In the genomic region with DNA sequence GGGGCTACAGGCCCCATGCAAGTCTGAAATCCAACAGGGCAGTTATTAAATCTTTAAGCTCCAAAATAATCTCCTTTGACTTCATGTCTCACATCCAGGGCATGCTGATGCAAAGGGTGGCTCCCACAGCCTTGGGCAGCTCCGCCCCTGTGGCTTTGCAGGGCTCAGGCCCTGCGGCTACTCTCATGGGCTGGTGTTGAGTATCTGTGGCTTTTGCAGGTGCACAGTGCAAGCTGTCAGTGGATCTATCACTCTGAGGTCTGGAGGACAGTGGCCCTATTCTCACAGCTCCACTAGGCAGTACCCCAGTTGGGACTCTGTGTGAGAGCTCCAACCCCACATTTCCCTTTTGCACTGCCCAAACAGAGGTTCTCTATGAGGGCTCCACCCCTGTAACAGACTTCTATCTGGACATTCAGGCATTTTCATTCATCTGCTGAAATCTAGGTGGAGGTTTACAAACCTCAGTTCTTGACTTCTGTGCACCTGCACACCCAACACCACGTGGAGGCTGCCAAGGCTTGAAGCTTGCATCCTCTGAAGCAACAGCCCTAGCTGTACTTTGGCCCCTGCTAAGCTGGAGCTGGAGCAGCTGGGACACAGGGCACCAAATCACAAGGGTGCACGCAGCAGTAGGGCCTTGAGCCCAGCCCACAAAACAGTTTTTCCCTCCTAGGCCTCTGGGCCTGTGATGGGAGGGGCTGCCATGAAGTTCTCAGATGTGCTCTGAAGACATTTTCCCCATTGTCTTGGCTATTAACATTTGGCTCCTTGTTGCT, we compare ENCODE assay signal across 20 cellular contexts.
A peak's percentile ranks its signal among the peaks of the same experiment; 100 is the strongest.
DNase-seq lines count a peak whose midpoint lies in the region; ATAC-seq, FAIRE-seq and TF ChIP-seq lines count a peak whose summit lies in the region.
"Had no signal": no experiment of that assay in that cellular context is flagged by ENCODE, and none has a peak within 500 bp of the region (broad histone marks: within the 10 kb centered on the region; RNA-seq: fewer than 3 reads in every experiment).

No MANE protein-coding gene starts in this region.

- DNase-seq in MM.1S, result peak; percentile 83
- DNase-seq in RPMI8226, result peak; percentile 4
- no peak for DNase-seq in HepG2 (ENCODE audit: low spot score)
- DNase-seq in mucosa of descending colon, result no peak
- no peak for DNase-seq in mammary epithelial cell
- DNase-seq in BE2C, result no peak
- DNase-seq in midbrain (lab: John Stamatoyannopoulos, UW), result no peak
- DNase-seq in NCI-H446 treated with DMSO at 0.1 percent for 48 hours (lab: John Stamatoyannopoulos, UW), result no peak
- DNase-seq: C1 segment of cervical spinal cord; Caco-2; CD4-positive, alpha-beta T cell; HCEC 1CT; HFFc6 had no signal

- in situ Hi-C loops in HepG2 (cut with HindIII; ENCODE audit: extremely low pct_ligation_motif_present, low pct_unique_long_range_greater_than_20kb), result loop anchor here (10.0 kb wide), 1 partner anchor 149 kb away; no protein-coding TSS in a partner anchor
- in situ Hi-C loops in mammary epithelial cell (cut with MboI; ENCODE audit: low sequenced_read_pairs in 2 of 2), result loop anchor here in 1 of 2 donors (25.0 kb wide), 1 partner anchor 146 kb away; the partner anchor contains the start of gene PDE5A

- no peak for TF ChIP-seq POLR2A in HepG2 (IDR thresholded peaks at IDR 0.05; ENCODE audit: insufficient read depth in 1 of 2, low read depth in 2 of 2, low read length in 2 of 2)

- H3K79me2 ChIP-seq in MM.1S (ENCODE audit: low read length) (no peaks in the 10 kb centered on the region), HepG2 (ENCODE audit: insufficient read depth, low read length) (no peaks in the 10 kb centered on the region), mammary epithelial cell (ENCODE audit: insufficient read depth, low read length) (no peaks in the 10 kb centered on the region)

- H3F3A ChIP-seq in MM.1S (ENCODE audit: insufficient read depth, low read length), result peaks cover 21% of the 10 kb centered on the region

- POLR2A ChIA-PET in HepG2 (lab: Yijun Ruan, JAX), result no interaction called here

- H3K27ac ChIP-seq in MM.1S (ENCODE audit: low read length) (peak overlapping the region; percentile 73; the same call in 1 of the 2 replicates), HepG2 (ENCODE audit: extremely low read length, insufficient read depth, low read length) (no peak overlapping the region), mammary epithelial cell (ENCODE audit: insufficient read depth, low read depth, low read length) (no peak overlapping the region)

- H3K4me2 ChIP-seq in MM.1S (ENCODE audit: low read depth, low read length) (peak overlapping the region; percentile 13; the same call in 1 of the 2 replicates), HepG2 (ENCODE audit: low read depth, low read length) (no peak overlapping the region), mammary epithelial cell (ENCODE audit: insufficient read depth, low read depth, low read length) (no peak overlapping the region)
- H3K4me2 ChIP-seq: GM23338 had no signal

- no peak for TF ChIP-seq CTCF in MM.1S (IDR thresholded peaks at IDR 0.05; ENCODE audit: low read length)
- TF ChIP-seq CTCF in HepG2 (CRISPR knock-in tag; IDR thresholded peaks at IDR 0.05), result no peak
- no peak for TF ChIP-seq CTCF in mucosa of descending colon (IDR thresholded peaks at IDR 0.05)
- no peak for TF ChIP-seq CTCF in mammary epithelial cell (conservative IDR thresholded peaks at IDR 0.05 in 1 of 2, IDR thresholded peaks at IDR 0.05 in 1 of 2; ENCODE audit: extremely low read depth in 1 of 2, insufficient read depth in 1 of 2, low read depth in 1 of 2, low read length in 2 of 2)
- no peak for TF ChIP-seq CTCF in BE2C (IDR thresholded peaks at IDR 0.05; ENCODE audit: low read depth, low read length)

- BruUV-seq in HepG2 (replicated peaks; lab: Mats Ljungman, UMichigan) (no TSS peak), mammary epithelial cell (replicated peaks; lab: Mats Ljungman, UMichigan) (no TSS peak)

- ATAC-seq in HepG2 (no peak), mucosa of descending colon (peak; percentile 69)
- ATAC-seq: GM23338 had no signal

- H3K9me2 ChIP-seq in MM.1S (replicated peaks; ENCODE audit: insufficient read depth, low read length), result no peaks in the 10 kb centered on the region

- H3K9ac ChIP-seq in MM.1S (ENCODE audit: low read length) (no peak overlapping the region), HepG2 (ENCODE audit: insufficient read depth, low read depth, low read length) (no peak overlapping the region), mammary epithelial cell (ENCODE audit: insufficient read depth, low read length) (no peak overlapping the region)

- 30% methylated on average over 2 of the region's 4 CpGs for WGBS in HepG2 (ENCODE audit: low lambda C conversion rate)
- WGBS in mammary epithelial cell (ENCODE audit: low coverage, missing lambda C conversion rate), result 75% methylated on average over 4 of the region's 4 CpGs

- dilution Hi-C loops in mammary epithelial cell (cut with HindIII; ENCODE audit: low sequenced_read_pairs), result no loop called here

- FAIRE-seq in HepG2 (lab: Jason Lieb, UNC), result no peak
- FAIRE-seq: D721Med, G401.6, GM12891, GM19239, H54, HTR-8/SVneo had no signal

- intact Hi-C loops in HepG2 (cut with micrococcal nuclease; ENCODE audit: unreplicated experiment) (no loop called here), mucosa of descending colon (cut with DNase I, micrococcal nuclease) (loop anchor here in 1 of 2 donors (10.0 kb wide), 1 partner anchor 149 kb away; no protein-coding TSS in a partner anchor), mammary epithelial cell (cut with micrococcal nuclease) (no loop called here)

- no peaks in the 10 kb centered on the region for H3K36me3 ChIP-seq in MM.1S (replicated peaks; ENCODE audit: insufficient read depth, low read length)
- no peaks in the 10 kb centered on the region for H3K36me3 ChIP-seq in HepG2 (replicated peaks in 1 of 2; ENCODE audit: control insufficient read depth in 1 of 2, insufficient read depth in 2 of 2, low read length in 2 of 2)
- H3K36me3 ChIP-seq in mucosa of descending colon (ENCODE audit: low read depth), result no peaks in the 10 kb centered on the region
- no peaks in the 10 kb centered on the region for H3K36me3 ChIP-seq in mammary epithelial cell (ENCODE audit: insufficient read depth, low read length)
- H3K36me3 ChIP-seq in BE2C, result no peaks in the 10 kb centered on the region

- H3K9me3 ChIP-seq in MM.1S (replicated peaks; ENCODE audit: insufficient read depth, low read length) (no peaks in the 10 kb centered on the region), HepG2 (ENCODE audit: low read length) (peaks cover 6% of the 10 kb centered on the region; the same call in 1 of the 2 replicates), mucosa of descending colon (peaks cover 7% of the 10 kb centered on the region), mammary epithelial cell (replicated peaks; ENCODE audit: insufficient read depth, low read length) (no peaks in the 10 kb centered on the region), BE2C (no peaks in the 10 kb centered on the region)

- H2AFZ ChIP-seq in MM.1S (ENCODE audit: low read length), result no peak overlapping the region
- H2AFZ ChIP-seq in HepG2 (ENCODE audit: low read length), result no peak overlapping the region
- no peak overlapping the region for H2AFZ ChIP-seq in mammary epithelial cell (ENCODE audit: low read depth, low read length)
- H2AFZ ChIP-seq: GM23338 had no signal

- CTCF ChIA-PET in HepG2 (lab: Yijun Ruan, JAX; ENCODE audit: low intra/inter-chr PET ratio, low total read pairs), result no interaction called here
- CTCF ChIA-PET in mammary epithelial cell (lab: Charles Lee; ENCODE audit: low non-redundant PET), result no interaction called here

- H3K4me3 ChIP-seq in MM.1S (ENCODE audit: low read length), result no peak overlapping the region
- no peak overlapping the region for H3K4me3 ChIP-seq in HepG2 (replicated peaks in 1 of 3; ENCODE audit: insufficient read depth in 1 of 3, low read depth in 2 of 3, low read length in 3 of 3)
- no peak overlapping the region for H3K4me3 ChIP-seq in mucosa of descending colon
- no peak overlapping the region for H3K4me3 ChIP-seq in mammary epithelial cell (replicated peaks in 1 of 3; ENCODE audit: insufficient read depth in 1 of 3, low read depth in 2 of 3, low read length in 3 of 3)
- H3K4me3 ChIP-seq in BE2C (ENCODE audit: low read depth, low read length), result no peak overlapping the region
- H3K4me3 ChIP-seq: GM23338 had no signal

- H3K4me1 ChIP-seq in MM.1S (ENCODE audit: low read length) (peaks cover 33% of the 10 kb centered on the region), HepG2 (ENCODE audit: insufficient read depth, low read length) (no peaks in the 10 kb centered on the region), mucosa of descending colon (ENCODE audit: low read depth) (no peaks in the 10 kb centered on the region), mammary epithelial cell (ENCODE audit: insufficient read depth, low read length) (no peaks in the 10 kb centered on the region), BE2C (no peaks in the 10 kb centered on the region)
- H3K4me1 ChIP-seq: Caco-2 had no signal

- TF ChIP-seq EP300 in HepG2 (IDR thresholded peaks at IDR 0.05; ENCODE audit: low read depth in 2 of 2, low read length in 2 of 2), result no peak
- no peak for TF ChIP-seq EP300 in HepG2 (CRISPR knock-in tag; IDR thresholded peaks at IDR 0.05; ENCODE audit: borderline replicate concordance)

- H4K20me1 ChIP-seq in MM.1S (ENCODE audit: insufficient read depth, low read length), result no peaks in the 10 kb centered on the region
- no peaks in the 10 kb centered on the region for H4K20me1 ChIP-seq in HepG2 (ENCODE audit: insufficient read depth, low read length)
- H4K20me1 ChIP-seq in mammary epithelial cell (ENCODE audit: insufficient read depth, low read length), result no peaks in the 10 kb centered on the region

- no peaks in the 10 kb centered on the region for H3K27me3 ChIP-seq in MM.1S (replicated peaks; ENCODE audit: insufficient read depth, low read length)
- H3K27me3 ChIP-seq in HepG2 (ENCODE audit: control insufficient read depth in 1 of 2, insufficient read depth in 2 of 2, low read length in 2 of 2), result no peaks in the 10 kb centered on the region
- no peaks in the 10 kb centered on the region for H3K27me3 ChIP-seq in mammary epithelial cell (ENCODE audit: insufficient read depth, low read length)
- H3K27me3 ChIP-seq in BE2C, result no peaks in the 10 kb centered on the region

- no peak for TF ChIP-seq RAD21 in HepG2 (CRISPR knock-in tag; IDR thresholded peaks at IDR 0.05)

TF ChIP-seq in HepG2, 621 proteins besides CTCF, POLR2A, EP300 and RAD21:
- TF ChIP-seq RBM39 (IDR thresholded peaks at IDR 0.05; ENCODE audit: low read depth, low read length, poor library complexity, severe bottlenecking) (no peak), HNF4A (CRISPR knock-in tag; IDR thresholded peaks at IDR 0.05) (0 out of 2 replicates have a peak, but pooled peaks have one; percentile 14)
TF ChIP-seq in HepG2: peak in this region for 1.

Comparison
In these comparisons a context has a peak if more than half of its experiments do, and no peak if none do; other contexts are left out.
1. DNase-seq: peak in MM.1S (single experiment) and RPMI8226 (single experiment); none in HepG2 (single experiment), mucosa of descending colon (0 of 3), mammary epithelial cell (single experiment), BE2C (single experiment), midbrain (single experiment) and NCI-H446 treated with DMSO at 0.1 percent for 48 hours (single experiment).